1 cellular context compared by ENCODE assay signal in the genomic region with DNA sequence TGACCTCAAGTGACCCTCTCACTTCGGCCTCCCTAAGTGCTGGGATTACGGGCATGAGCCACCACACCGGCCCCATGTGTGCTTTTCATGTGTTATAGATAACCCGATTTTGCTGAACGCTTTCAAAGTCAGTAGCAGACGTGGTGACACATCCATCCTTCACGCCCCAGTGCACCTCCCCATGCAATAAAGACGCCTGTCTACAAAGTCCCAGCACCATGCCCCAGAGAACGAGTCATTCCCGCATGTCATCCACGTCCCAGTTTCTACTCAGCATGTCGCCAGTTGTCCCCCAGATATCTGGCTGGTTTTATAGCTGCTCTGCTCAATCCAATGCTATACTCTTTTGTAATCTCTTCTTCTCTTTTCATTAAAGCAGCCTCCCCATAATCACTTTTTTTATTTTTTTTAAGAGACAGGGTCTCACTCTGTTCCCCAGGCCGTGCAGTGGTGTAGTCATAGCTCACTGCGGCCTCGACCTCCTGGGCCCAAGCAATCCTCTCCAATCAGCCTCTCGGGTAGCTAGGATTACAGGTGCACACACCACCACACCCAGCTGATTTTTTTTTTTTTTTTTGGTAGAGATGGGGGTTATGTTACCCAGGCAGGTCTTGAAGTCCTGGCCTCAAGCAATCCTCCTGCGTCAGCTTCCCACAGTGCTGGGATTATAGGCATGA.
TF ChIP-seq lines count a peak whose summit lies in the region.

No MANE protein-coding gene starts in this region.

TF ChIP-seq in SK-N-SH treated with all-trans-retinoic acid at 6 μM for 48 hours, 23 proteins besides CTCF, POLR2A, EP300 and RAD21 (continued from another document):
- TF ChIP-seq, protein P1, sequence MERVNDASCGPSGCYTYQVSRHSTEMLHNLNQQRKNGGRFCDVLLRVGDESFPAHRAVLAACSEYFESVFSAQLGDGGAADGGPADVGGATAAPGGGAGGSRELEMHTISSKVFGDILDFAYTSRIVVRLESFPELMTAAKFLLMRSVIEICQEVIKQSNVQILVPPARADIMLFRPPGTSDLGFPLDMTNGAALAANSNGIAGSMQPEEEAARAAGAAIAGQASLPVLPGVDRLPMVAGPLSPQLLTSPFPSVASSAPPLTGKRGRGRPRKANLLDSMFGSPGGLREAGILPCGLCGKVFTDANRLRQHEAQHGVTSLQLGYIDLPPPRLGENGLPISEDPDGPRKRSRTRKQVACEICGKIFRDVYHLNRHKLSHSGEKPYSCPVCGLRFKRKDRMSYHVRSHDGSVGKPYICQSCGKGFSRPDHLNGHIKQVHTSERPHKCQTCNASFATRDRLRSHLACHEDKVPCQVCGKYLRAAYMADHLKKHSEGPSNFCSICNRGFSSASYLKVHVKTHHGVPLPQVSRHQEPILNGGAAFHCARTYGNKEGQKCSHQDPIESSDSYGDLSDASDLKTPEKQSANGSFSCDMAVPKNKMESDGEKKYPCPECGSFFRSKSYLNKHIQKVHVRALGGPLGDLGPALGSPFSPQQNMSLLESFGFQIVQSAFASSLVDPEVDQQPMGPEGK (CRISPR knock-in tag; IDR thresholded peaks at IDR 0.05; ENCODE audit: borderline replicate concordance): no peak
